Comparison of ENCODE assay signal across 28 cellular contexts in the genomic region with DNA sequence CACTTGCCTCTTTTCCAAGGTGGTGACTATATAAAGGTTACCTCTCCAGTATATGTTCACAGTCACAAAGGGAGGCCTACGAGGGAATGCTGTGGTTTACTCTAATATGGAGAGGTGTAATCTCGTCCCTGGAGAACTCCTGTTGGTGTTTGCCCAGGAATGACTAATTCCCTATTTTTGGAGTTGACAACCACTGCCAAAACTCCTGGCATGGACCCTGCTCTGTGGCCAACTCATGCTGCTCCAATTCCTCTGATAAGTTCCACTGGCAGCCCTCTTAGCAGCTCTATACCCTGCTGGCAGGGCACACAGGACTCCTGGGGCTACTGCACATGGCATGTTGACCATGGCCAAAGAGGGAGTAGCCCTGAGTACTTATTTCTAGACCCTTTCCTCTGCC.
DNase-seq lines count a peak whose midpoint lies in the region; ATAC-seq, FAIRE-seq and TF ChIP-seq lines count a peak whose summit lies in the region.
"Had no signal": no experiment of that assay in that cellular context is flagged by ENCODE, and none has a peak within 500 bp of the region (broad histone marks: within the 10 kb centered on the region; RNA-seq: fewer than 3 reads in every experiment).

No MANE protein-coding gene starts in this region.

- intact Hi-C loops in posterior cingulate gyrus (cut with DNase I): no loop called here

- H3K27me3 ChIP-seq in foreskin keratinocyte (no peaks in the 10 kb centered on the region), small intestine (ENCODE audit: control insufficient read depth in 2 of 2, insufficient read depth in 2 of 2, low read length in 2 of 2) (no peaks in the 10 kb centered on the region)
- H3K27me3 ChIP-seq: BLaER1 treated with 17β-estradiol and CSF1 and Interleukin-3, amounts not matched to agents 10 nM and 100 nM; esophagus muscularis mucosa; neural progenitor cell; upper lobe of right lung had no signal

- peak; percentile 54 for ATAC-seq in foreskin keratinocyte
- ATAC-seq: activated naive CD4-positive, alpha-beta T cell treated with anti-CD3 and anti-CD28 coated beads, Interleukin-2, amount 50 U/mL, for 72 hours; activated T-helper 17 cell treated with anti-CD3 and anti-CD28 coated beads, Interleukin-2, amount 50 U/mL, for 72 hours; GM12878; upper lobe of right lung had no signal

- DNase-seq in Ammon's horn (ENCODE audit: low spot score) (peak; percentile 18), NCI-H446 treated with DMSO at 0.1 percent for 48 hours (lab: John Stamatoyannopoulos, UW) (peak; percentile 99), foreskin keratinocyte (no peak), posterior cingulate gyrus (peak in 6 of 10 donors; percentile 10 to 89 (median 60)), small intestine (no peak), LoVo (ENCODE audit: low spot score) (no peak)
- DNase-seq in stimulated activated naive CD4-positive, alpha-beta T cell treated with Interleukin-2 at 50 U/mL for 16 hours (lab: John Stamatoyannopoulos, UW): no peak
- DNase-seq in NK-92 treated with Interleukin-12 subunit alpha and Interleukin-12 subunit beta, amount 100 ng/mL, for 24 hours (lab: John Stamatoyannopoulos, UW): no peak
- DNase-seq: activated CD4-positive, alpha-beta T cell treated with anti-CD3 and anti-CD28 coated beads, Interleukin-2, amount 50 U/mL, for 48 hours; activated CD8-positive, alpha-beta memory T cell treated with anti-CD3 and anti-CD28 coated beads, Interleukin-2, amount 50 U/mL, for 48 hours; COR-L47; DND-41; H7; MV-4-11; NCI-H187; NCI-H226; SHP77 treated with DMSO at 0.1 percent for 48 hours; upper lobe of right lung had no signal

- H3K36me3 ChIP-seq in small intestine (ENCODE audit: control insufficient read depth in 2 of 2, insufficient read depth in 2 of 2, low read length in 2 of 2): no peaks in the 10 kb centered on the region
- H3K36me3 ChIP-seq: BLaER1 treated with 17β-estradiol and CSF1 and Interleukin-3, amounts not matched to agents 10 nM and 100 nM; esophagus muscularis mucosa; neural progenitor cell; upper lobe of right lung had no signal

- 52 to 69% (median 52%) methylated on average over 2 of the region's 2 CpGs for WGBS in small intestine, 3 donors

- no peaks in the 10 kb centered on the region for H3K9me3 ChIP-seq in small intestine (ENCODE audit: control insufficient read depth, low read depth)
- H3K9me3 ChIP-seq: upper lobe of right lung had no signal

- H3K27ac ChIP-seq in foreskin keratinocyte (no peak overlapping the region), small intestine (ENCODE audit: low read depth in 1 of 2, low read length in 1 of 2) (no peak overlapping the region)
- H3K27ac ChIP-seq: BLaER1 treated with 17β-estradiol and CSF1 and Interleukin-3, amounts not matched to agents 10 nM and 100 nM; esophagus muscularis mucosa; KMS-11; neural progenitor cell; upper lobe of right lung had no signal

- no peak overlapping the region for H3K4me3 ChIP-seq in small intestine (ENCODE audit: low read depth in 1 of 2, low read length in 2 of 2)
- H3K4me3 ChIP-seq: BLaER1 treated with 17β-estradiol and CSF1 and Interleukin-3, amounts not matched to agents 10 nM and 100 nM; esophagus muscularis mucosa; GM12878; lung; neural progenitor cell; upper lobe of right lung had no signal

- FAIRE-seq in small intestine (lab: Jason Lieb, UNC): no peak
- FAIRE-seq: colon, frontal cortex, GM12878 had no signal

- H3K4me1 ChIP-seq in foreskin keratinocyte (no peaks in the 10 kb centered on the region), small intestine (ENCODE audit: control insufficient read depth in 2 of 2, insufficient read depth in 1 of 2, low read depth in 1 of 2, low read length in 1 of 2) (no peaks in the 10 kb centered on the region)
- H3K4me1 ChIP-seq: esophagus muscularis mucosa, neural progenitor cell, upper lobe of right lung had no signal

- no peak for TF ChIP-seq CTCF in foreskin keratinocyte (conservative IDR thresholded peaks at IDR 0.05)

Comparison
In these comparisons a context has a peak if more than half of its experiments do, and no peak if none do; other contexts are left out.
1. DNase-seq: peak in Ammon's horn (single experiment), NCI-H446 treated with DMSO at 0.1 percent for 48 hours (single experiment) and posterior cingulate gyrus (6 of 10); none in foreskin keratinocyte (0 of 2), small intestine (single experiment), stimulated activated naive CD4-positive, alpha-beta T cell treated with Interleukin-2 at 50 U/mL for 16 hours (single experiment), LoVo (single experiment) and NK-92 treated with Interleukin-12 subunit alpha and Interleukin-12 subunit beta, amount 100 ng/mL, for 24 hours (single experiment).